9 cellular contexts compared by ENCODE assay signal in the genomic region with DNA sequence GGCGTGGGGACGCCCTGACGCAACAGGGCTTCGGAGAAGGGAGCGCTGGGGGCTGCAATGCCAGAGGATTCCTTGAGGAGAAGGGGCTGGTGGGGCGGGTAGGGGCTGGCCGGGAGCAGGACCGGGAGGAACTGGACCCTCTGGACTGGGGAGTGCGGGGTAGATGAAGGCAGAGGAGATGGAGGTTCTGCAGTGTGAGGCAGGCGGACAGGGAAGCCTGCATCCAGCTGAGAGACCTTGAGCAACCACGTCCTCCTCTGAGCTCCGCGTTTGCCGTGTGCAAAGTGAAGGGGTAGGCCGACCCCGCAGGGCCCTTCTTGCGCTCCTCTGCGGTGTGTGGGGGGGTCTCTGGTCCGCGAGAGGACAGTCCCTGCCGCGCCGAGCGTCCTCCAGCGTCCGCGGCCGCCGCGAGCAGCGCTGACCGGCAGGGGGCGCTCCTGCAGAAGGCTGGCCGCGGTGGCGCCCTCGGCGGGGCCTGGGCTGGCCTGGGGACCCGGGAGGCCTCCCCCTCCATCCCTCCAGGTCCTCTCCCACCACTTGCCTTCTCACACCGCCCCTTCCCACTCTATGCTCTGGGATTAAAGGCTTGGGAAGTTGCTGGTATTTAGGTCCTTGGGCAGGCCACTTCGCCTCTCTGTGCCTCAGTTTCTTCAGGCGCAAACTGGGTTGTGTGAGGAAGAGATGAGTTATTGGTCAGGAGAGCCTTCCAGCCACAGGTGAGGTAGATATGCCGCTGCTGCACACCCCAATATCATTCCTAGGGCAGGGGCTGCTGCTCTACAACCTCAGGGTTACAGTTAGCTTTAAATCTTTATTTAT. TPM values are rescaled to one million over a fixed set of nuclear protein-coding genes. Genes with fewer than 3 reads are reported as not detected.
DNase-seq lines count a peak whose midpoint lies in the region; ATAC-seq and TF ChIP-seq lines count a peak whose summit lies in the region.
"Had no signal": no experiment of that assay in that cellular context is flagged by ENCODE, and none has a peak within 500 bp of the region (broad histone marks: within the 10 kb centered on the region; RNA-seq: fewer than 3 reads in every experiment).

No MANE protein-coding gene starts in this region.

- H3K36me3 Mint-ChIP-seq in activated naive CD8-positive, alpha-beta T cell treated with anti-CD3 and anti-CD28 coated beads, Interleukin-2, amount 50 U/mL, for 24 hours (ENCODE audit: low read depth): peaks cover 7% of the 10 kb centered on the region

- peaks cover 13% of the 10 kb centered on the region for H3K9me3 Mint-ChIP-seq in activated naive CD8-positive, alpha-beta T cell treated with anti-CD3 and anti-CD28 coated beads, Interleukin-2, amount 50 U/mL, for 24 hours

- H3K4me3 Mint-ChIP-seq in activated naive CD8-positive, alpha-beta T cell treated with anti-CD3 and anti-CD28 coated beads, Interleukin-2, amount 50 U/mL, for 24 hours: no peak overlapping the region

- peaks cover 46% of the 10 kb centered on the region for H3K27me3 Mint-ChIP-seq in activated naive CD8-positive, alpha-beta T cell treated with anti-CD3 and anti-CD28 coated beads, Interleukin-2, amount 50 U/mL, for 24 hours

- H3K27me3 ChIP-seq in kidney epithelial cell (ENCODE audit: control insufficient read depth, insufficient read depth, low read length): peaks cover 18% of the 10 kb centered on the region

- intact Hi-C loops in Right ventricle myocardium inferior (cut with DNase I): loop anchor here (1.0 to 2.0 kb wide), 2 partner anchors 99 to 160 kb away; no protein-coding TSS in a partner anchor
- intact Hi-C loops in cardiac septum (cut with DNase I): loop anchor here (5.0 kb wide), 1 partner anchor 101 kb away; no protein-coding TSS in a partner anchor

- H3K27ac Mint-ChIP-seq in activated naive CD8-positive, alpha-beta T cell treated with anti-CD3 and anti-CD28 coated beads, Interleukin-2, amount 50 U/mL, for 24 hours: no peak overlapping the region

- H3K36me3 ChIP-seq in kidney epithelial cell (ENCODE audit: control insufficient read depth, insufficient read depth, low read length): no peaks in the 10 kb centered on the region

- no peaks in the 10 kb centered on the region for H3K4me1 Mint-ChIP-seq in activated naive CD8-positive, alpha-beta T cell treated with anti-CD3 and anti-CD28 coated beads, Interleukin-2, amount 50 U/mL, for 24 hours

- DNase-seq in Right ventricle myocardium inferior (ENCODE audit: missing footprints) (no peak), cardiac septum (ENCODE audit: low spot score) (no peak), kidney epithelial cell (ENCODE audit: low read depth) (no peak), ureter (ENCODE audit: low spot score) (no peak), HPDE6-E6E7 (ENCODE audit: extremely low spot score) (no peak)
- DNase-seq in activated naive CD8-positive, alpha-beta T cell treated with anti-CD3 and anti-CD28 coated beads, Interleukin-2, amount 50 U/mL, for 24 hours: peak; percentile 52

- peak; percentile 31 for TF ChIP-seq CTCF in kidney epithelial cell (IDR thresholded peaks at IDR 0.05; ENCODE audit: insufficient read depth, low read length, poor library complexity, severe bottlenecking)

- H3K4me3 ChIP-seq in kidney epithelial cell (ENCODE audit: low read depth, low read length): no peak overlapping the region

- ATAC-seq in Right ventricle myocardium inferior: peak; percentile 46
- peak; percentile 28 for ATAC-seq in activated naive CD8-positive, alpha-beta T cell treated with anti-CD3 and anti-CD28 coated beads, Interleukin-2, amount 50 U/mL, for 24 hours
- ATAC-seq in HG03139 (IDR thresholded peaks at IDR 0.05; ENCODE audit: unreplicated experiment): no peak
- no peak for ATAC-seq in HG02623 (IDR thresholded peaks at IDR 0.05; ENCODE audit: unreplicated experiment)

RNA-seq across cellular contexts. Expression of gene WNT9B, which starts 9.6 kb away (rescaled TPM):
- not detected for total RNA-seq in Right ventricle myocardium inferior
- total RNA-seq in cardiac septum: 0.62 TPM
- total RNA-seq in kidney epithelial cell: not detected in 2 replicates
- 1.1 TPM for total RNA-seq in ureter
- total RNA-seq: activated CD8-positive, alpha-beta memory T cell treated with anti-CD3 and anti-CD28 coated beads for 36 hours had no signal

RNA-seq across cellular contexts. Expression of gene WNT3, which starts 23.3 kb away (rescaled TPM):
- 1.0 TPM for total RNA-seq in Right ventricle myocardium inferior
- total RNA-seq in cardiac septum: 0.89 TPM
- 1.5 and 2.0 TPM in 2 replicates for total RNA-seq in kidney epithelial cell
- total RNA-seq in ureter: 1.0 TPM

Comparison
In these comparisons a context has a peak if more than half of its experiments do, and no peak if none do; other contexts are left out.
1. ATAC-seq: peak in Right ventricle myocardium inferior (single experiment) and activated naive CD8-positive, alpha-beta T cell treated with anti-CD3 and anti-CD28 coated beads, Interleukin-2, amount 50 U/mL, for 24 hours (single experiment); none in HG03139 (single experiment) and HG02623 (single experiment).